ENCODE assay signal across 8 cellular contexts in the genomic region with DNA sequence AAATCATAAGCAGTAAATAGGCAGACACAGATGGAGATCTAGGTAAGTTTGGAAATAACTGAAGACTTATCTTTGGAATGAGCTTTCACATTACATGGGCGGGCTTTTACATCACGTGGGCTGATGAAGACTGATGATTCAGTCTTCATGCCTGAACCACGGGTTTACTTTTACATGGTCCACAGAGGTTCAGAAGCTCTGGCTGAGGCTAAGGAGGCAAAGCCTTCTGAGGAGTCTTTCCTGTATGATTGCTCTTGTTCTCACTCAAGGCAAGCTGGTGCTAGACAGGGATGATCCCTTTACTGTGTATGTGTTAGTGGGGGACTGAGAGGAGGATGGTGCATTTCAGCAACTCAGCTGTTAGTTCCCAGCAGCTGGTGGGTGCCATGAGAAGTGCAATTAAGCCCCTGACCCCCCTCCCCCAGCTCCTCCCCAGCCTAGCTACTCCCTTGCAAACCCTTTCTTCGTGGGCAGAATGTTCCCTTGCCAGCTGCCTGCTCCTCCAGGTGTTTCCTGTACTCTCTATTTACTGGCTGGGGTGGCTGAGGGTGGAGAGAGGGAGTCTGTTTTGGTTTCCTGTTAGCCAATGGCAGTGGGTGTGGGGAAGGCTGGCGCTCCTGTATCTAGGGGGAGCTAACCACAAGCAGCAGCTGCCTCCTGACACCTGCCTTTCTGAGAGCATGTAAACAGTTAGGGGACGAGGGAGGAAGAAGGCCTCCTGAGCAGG. TPM values are rescaled to one million over a fixed set of nuclear protein-coding genes. Genes with fewer than 3 reads are reported as not detected.
DNase-seq lines count a peak whose midpoint lies in the region; ATAC-seq, FAIRE-seq and TF ChIP-seq lines count a peak whose summit lies in the region.

No MANE protein-coding gene starts in this region.

- intact Hi-C loops in right lobe of liver (cut with DNase I) (no loop called here), HepG2 (cut with micrococcal nuclease; ENCODE audit: unreplicated experiment) (no loop called here), esophagus muscularis mucosa (cut with DNase I) (no loop called here)

- H3K4me3 Mint-ChIP-seq in WTC11: no peak overlapping the region
- no peak overlapping the region for H3K4me3 Mint-ChIP-seq in progenitor cell of endocrine pancreas (ENCODE audit: low read depth)

- H3K9me3 ChIP-seq in right lobe of liver: no peaks in the 10 kb centered on the region
- no peaks in the 10 kb centered on the region for H3K9me3 ChIP-seq in HepG2 (ENCODE audit: low read length)
- no peaks in the 10 kb centered on the region for H3K9me3 ChIP-seq in esophagus muscularis mucosa

- no peak overlapping the region for H3K9ac ChIP-seq in HepG2 (ENCODE audit: insufficient read depth, low read depth, low read length)

- no TSS peak for BruUV-seq in HepG2 (replicated peaks; lab: Mats Ljungman, UMichigan)

- H4K20me1 ChIP-seq in HepG2 (ENCODE audit: insufficient read depth, low read length): no peaks in the 10 kb centered on the region; the same call in 1 of the 2 replicates

- H3K79me2 ChIP-seq in HepG2 (ENCODE audit: insufficient read depth, low read length): no peaks in the 10 kb centered on the region

- H3K27me3 ChIP-seq in right lobe of liver (no peaks in the 10 kb centered on the region), HepG2 (ENCODE audit: control insufficient read depth in 1 of 2, insufficient read depth in 2 of 2, low read length in 2 of 2) (peaks cover 4 to 24% of the 10 kb centered on the region in 2 experiments; a peak in 2 of 5 replicates), esophagus muscularis mucosa (no peaks in the 10 kb centered on the region)

- H3K36me3 ChIP-seq in right lobe of liver (no peaks in the 10 kb centered on the region), HepG2 (replicated peaks in 1 of 2; ENCODE audit: control insufficient read depth in 1 of 2, insufficient read depth in 2 of 2, low read length in 2 of 2) (no peaks in the 10 kb centered on the region), esophagus muscularis mucosa (no peaks in the 10 kb centered on the region)

- H3K36me3 Mint-ChIP-seq in WTC11 (no peaks in the 10 kb centered on the region), progenitor cell of endocrine pancreas (ENCODE audit: insufficient read depth) (no peaks in the 10 kb centered on the region)

- H3K4me2 ChIP-seq in HepG2 (ENCODE audit: low read depth, low read length): no peak overlapping the region

- TF ChIP-seq POLR2A in right lobe of liver (IDR thresholded peaks at IDR 0.05): no peak
- no peak for TF ChIP-seq POLR2A in HepG2 (IDR thresholded peaks at IDR 0.05; ENCODE audit: insufficient read depth in 1 of 2, low read depth in 2 of 2, low read length in 2 of 2)
- TF ChIP-seq POLR2A in esophagus muscularis mucosa (IDR thresholded peaks at IDR 0.05; ENCODE audit: low read depth): no peak

- DNase-seq in right lobe of liver (peak in 1 of 3 donors; percentile 58), HepG2 (ENCODE audit: low spot score) (no peak), NCI-H1694 treated with DMSO at 0.1 percent for 48 hours (lab: John Stamatoyannopoulos, UW) (peak; percentile 32), WTC11 (ENCODE audit: low spot score) (peak; percentile 63), esophagus muscularis mucosa (ENCODE audit: extremely low spot score) (no peak), progenitor cell of endocrine pancreas (ENCODE audit: low spot score, unreplicated experiment) (no peak), kidney glomerular epithelial cell (lab: John Stamatoyannopoulos, UW) (no peak)

- WGBS in right lobe of liver (ENCODE audit: insufficient coverage, low coverage, low lambda C conversion rate, missing lambda C conversion rate): 47% methylated on average over 5 of the region's 6 CpGs
- WGBS in HepG2 (ENCODE audit: low lambda C conversion rate): 33% methylated on average over 5 of the region's 6 CpGs
- WGBS in esophagus muscularis mucosa: 25% methylated on average over 2 of the region's 6 CpGs

- no peak overlapping the region for H2AFZ ChIP-seq in HepG2 (ENCODE audit: low read length)

- H3K27ac Mint-ChIP-seq in WTC11 (no peak overlapping the region), progenitor cell of endocrine pancreas (peak overlapping the region; percentile 91)

- peak; percentile 14 to 53 (median 34) for ATAC-seq in right lobe of liver
- ATAC-seq in HepG2: no peak
- peak; percentile 75 for ATAC-seq in HG02885 (IDR thresholded peaks at IDR 0.05; ENCODE audit: poor library complexity, unreplicated experiment)
- ATAC-seq in WTC11: peak; percentile 97

- CTCF ChIA-PET in HepG2 (lab: Yijun Ruan, JAX; ENCODE audit: low intra/inter-chr PET ratio, low total read pairs): no interaction called here
- CTCF ChIA-PET in WTC11 (lab: Charles Lee): interaction anchor here (0.5 to 2.3 kb wide), 20 partner anchors 8 to 411 kb away, joined by 3 to 16 read pairs (median 4); a partner anchor contains a TSS

- POLR2A ChIA-PET in HepG2 (lab: Yijun Ruan, JAX): interaction anchor here (1.4 to 1.6 kb wide), 2 partner anchors 12 to 14 kb away, joined by 3 to 4 read pairs; no protein-coding TSS in a partner anchor
- POLR2A ChIA-PET in WTC11 (lab: Charles Lee): interaction anchor here (1.4 to 1.8 kb wide), 2 partner anchors 14 to 30 kb away, joined by 8 to 11 read pairs; no protein-coding TSS in a partner anchor

- peaks cover 96% of the 10 kb centered on the region for H3K27me3 Mint-ChIP-seq in WTC11 (ENCODE audit: low read depth)
- no peaks in the 10 kb centered on the region for H3K27me3 Mint-ChIP-seq in progenitor cell of endocrine pancreas

- in situ Hi-C loops in HepG2 (cut with HindIII; ENCODE audit: extremely low pct_ligation_motif_present, low pct_unique_long_range_greater_than_20kb): no loop called here

- TF ChIP-seq CTCF in right lobe of liver (IDR thresholded peaks at IDR 0.05): no peak
- TF ChIP-seq CTCF in HepG2 (CRISPR knock-in tag; IDR thresholded peaks at IDR 0.05): no peak
- TF ChIP-seq CTCF in WTC11 (IDR thresholded peaks at IDR 0.05): no peak
- TF ChIP-seq CTCF in esophagus muscularis mucosa (IDR thresholded peaks at IDR 0.05): no peak
- no peak for TF ChIP-seq CTCF in progenitor cell of endocrine pancreas (IDR thresholded peaks at IDR 0.05; ENCODE audit: unreplicated experiment)

- H3K4me1 ChIP-seq in right lobe of liver (peaks cover 0 to 11% (median 0%) of the 10 kb centered on the region in 4 donors), HepG2 (ENCODE audit: insufficient read depth, low read length) (peaks cover 31% of the 10 kb centered on the region), esophagus muscularis mucosa (peaks cover 53 to 72% (median 71%) of the 10 kb centered on the region in 4 donors)

- TF ChIP-seq RAD21 in HepG2 (CRISPR knock-in tag; IDR thresholded peaks at IDR 0.05): no peak

- H3K27ac ChIP-seq in right lobe of liver (no peak overlapping the region), HepG2 (ENCODE audit: extremely low read length, insufficient read depth, low read length) (no peak overlapping the region), esophagus muscularis mucosa (replicated peaks in 1 of 4) (peak overlapping the region in 3 of 4 donors; percentile 42 to 94 (median 93))

- TF ChIP-seq EP300 in HepG2 (IDR thresholded peaks at IDR 0.05; ENCODE audit: low read depth in 2 of 2, low read length in 2 of 2) (no peak), HepG2 (CRISPR knock-in tag; IDR thresholded peaks at IDR 0.05; ENCODE audit: borderline replicate concordance) (no peak), esophagus muscularis mucosa (IDR thresholded peaks at IDR 0.05) (no peak)

- H3K4me3 ChIP-seq in right lobe of liver (no peak overlapping the region), HepG2 (replicated peaks in 1 of 3; ENCODE audit: insufficient read depth in 1 of 3, low read depth in 2 of 3, low read length in 3 of 3) (no peak overlapping the region), esophagus muscularis mucosa (no peak overlapping the region)

- H3K4me1 Mint-ChIP-seq in WTC11: peaks cover 36% of the 10 kb centered on the region
- H3K4me1 Mint-ChIP-seq in progenitor cell of endocrine pancreas (ENCODE audit: low read depth): peaks cover 66% of the 10 kb centered on the region

- FAIRE-seq in HepG2 (lab: Jason Lieb, UNC): no peak

- H3K9me3 Mint-ChIP-seq in WTC11 (no peaks in the 10 kb centered on the region), progenitor cell of endocrine pancreas (ENCODE audit: low read depth) (no peaks in the 10 kb centered on the region)

RNA-seq across cellular contexts. Expression of a gene that starts 15.4 kb away (rescaled TPM):
- total RNA-seq in right lobe of liver (10 to 100 TPM in 1 of 6 experiments, 1 to 10 TPM in 5; 2.0 to 11.2 (median 5.4) TPM), HepG2 (2016; rRNA removed; fragmentation: Illumina TruSeq; extraction: Trizol) (18.3 and 18.7 TPM in 2 replicates), WTC11 (2021) (13.5 to 19.4 TPM (median 15.4 TPM) in 3 replicates), esophagus muscularis mucosa (100 to 1,000 TPM in 3 of 4 donors, 10 to 100 TPM in 1; 67.7 to 656 (median 159) TPM), progenitor cell of endocrine pancreas (103 and 110 TPM in 2 replicates)
- 2.8 and 3.5 TPM in 2 replicates for total RNA-seq in HepG2 (2016; cell fraction: cytosol; rRNA removed; fragmentation: Illumina TruSeq; extraction: Trizol; ENCODE audit: low read depth)
- total RNA-seq in HepG2 (2016; cell fraction: insoluble cytoplasmic fraction; rRNA removed; fragmentation: Illumina TruSeq; extraction: Trizol): 15.4 and 19.8 TPM in 2 replicates
- total RNA-seq in HepG2 (2016; cell fraction: membrane; rRNA removed; fragmentation: Illumina TruSeq; extraction: Trizol): 11.7 and 12.9 TPM in 2 replicates
- 11.8 and 13.3 TPM in 2 replicates for total RNA-seq in HepG2 (2016; cell fraction: nucleus; rRNA removed; fragmentation: Illumina TruSeq; extraction: Trizol)
- 13.6 and 16.7 TPM in 2 replicates for polyA plus RNA-seq in HepG2 (2011; rRNA removed)
- polyA plus RNA-seq in HepG2 (2011; cell fraction: cytosol; rRNA removed): 11.2 and 13.0 TPM in 2 replicates
- polyA plus RNA-seq in HepG2 (2011; cell fraction: nucleus; rRNA removed): 8.6 and 10.6 TPM in 2 replicates
- 4.4 and 7.3 TPM in 2 replicates for polyA plus RNA-seq in HepG2 (2012)
- 2.1 and 2.2 TPM in 2 replicates for polyA plus RNA-seq in HepG2 (2016; cell fraction: cytosol; fragmentation: Illumina TruSeq; extraction: Trizol; ENCODE audit: low read depth)
- 18.8 and 19.2 TPM in 2 replicates for polyA plus RNA-seq in HepG2 (2016; cell fraction: insoluble cytoplasmic fraction; fragmentation: Illumina TruSeq; extraction: Trizol; ENCODE audit: low read depth)
- 6.5 and 7.0 TPM in 2 replicates for polyA plus RNA-seq in HepG2 (2016; cell fraction: membrane; fragmentation: Illumina TruSeq; extraction: Trizol; ENCODE audit: low read depth)
- polyA plus RNA-seq in HepG2 (2016; cell fraction: nucleus; fragmentation: Illumina TruSeq; extraction: Trizol; ENCODE audit: insufficient read depth, low read depth): 18.0 and 19.6 TPM in 2 replicates
- polyA minus RNA-seq in HepG2 (2011; rRNA and poly(A)+ RNA removed; ENCODE audit: low replicate concordance): 9.6 and 12.5 TPM in 2 replicates
- polyA minus RNA-seq in HepG2 (2011; cell fraction: cytosol; rRNA and poly(A)+ RNA removed): 8.5 and 9.2 TPM in 2 replicates
- 4.9 and 8.8 TPM in 2 replicates for polyA minus RNA-seq in HepG2 (2011; cell fraction: nucleus; rRNA and poly(A)+ RNA removed)

RNA-seq across cellular contexts. Expression of a gene that starts 30.2 kb away (rescaled TPM):
- total RNA-seq in right lobe of liver (1 to 10 TPM; 2.7 to 9.0 (median 3.8) TPM), HepG2 (2016; rRNA removed; fragmentation: Illumina TruSeq; extraction: Trizol) (not detected in 2 replicates), WTC11 (2021) (0.05 to 0.79 TPM (median 0.14 TPM) in 3 replicates), esophagus muscularis mucosa (10 to 100 TPM; 24.5 to 36.8 (median 33.8) TPM), progenitor cell of endocrine pancreas (2.5 and 3.1 TPM in 2 replicates)
- total RNA-seq in HepG2 (2016; cell fraction: cytosol; rRNA removed; fragmentation: Illumina TruSeq; extraction: Trizol; ENCODE audit: low read depth): not detected in 2 replicates
- total RNA-seq in HepG2 (2016; cell fraction: insoluble cytoplasmic fraction; rRNA removed; fragmentation: Illumina TruSeq; extraction: Trizol): not detected in 2 replicates
- total RNA-seq in HepG2 (2016; cell fraction: membrane; rRNA removed; fragmentation: Illumina TruSeq; extraction: Trizol): not detected in 2 replicates
- total RNA-seq in HepG2 (2016; cell fraction: nucleus; rRNA removed; fragmentation: Illumina TruSeq; extraction: Trizol): not detected in 2 replicates
- polyA plus RNA-seq in HepG2 (2011; rRNA removed): 0.04 and 0.08 TPM in 2 replicates
- 0.08 TPM in 2 replicates for polyA plus RNA-seq in HepG2 (2011; cell fraction: cytosol; rRNA removed)
- polyA plus RNA-seq in HepG2 (2011; cell fraction: nucleus; rRNA removed): not detected in 2 replicates
- not detected in 2 replicates for polyA plus RNA-seq in HepG2 (2012)
- not detected in 2 replicates for polyA plus RNA-seq in HepG2 (2016; cell fraction: cytosol; fragmentation: Illumina TruSeq; extraction: Trizol; ENCODE audit: low read depth)
- polyA plus RNA-seq in HepG2 (2016; cell fraction: insoluble cytoplasmic fraction; fragmentation: Illumina TruSeq; extraction: Trizol; ENCODE audit: low read depth): not detected in 2 replicates
- polyA plus RNA-seq in HepG2 (2016; cell fraction: membrane; fragmentation: Illumina TruSeq; extraction: Trizol; ENCODE audit: low read depth): not detected in 2 replicates
- not detected in 2 replicates for polyA plus RNA-seq in HepG2 (2016; cell fraction: nucleus; fragmentation: Illumina TruSeq; extraction: Trizol; ENCODE audit: insufficient read depth, low read depth)
- not detected in 2 replicates for polyA minus RNA-seq in HepG2 (2011; rRNA and poly(A)+ RNA removed; ENCODE audit: low replicate concordance)
- not detected in 2 replicates for polyA minus RNA-seq in HepG2 (2011; cell fraction: cytosol; rRNA and poly(A)+ RNA removed)
- polyA minus RNA-seq in HepG2 (2011; cell fraction: nucleus; rRNA and poly(A)+ RNA removed): not detected in 2 replicates

Comparison
In these comparisons a context has a peak if more than half of its experiments do, and no peak if none do; other contexts are left out.
1. DNase-seq: peak in NCI-H1694 treated with DMSO at 0.1 percent for 48 hours (single experiment) and WTC11 (single experiment); none in HepG2 (single experiment), esophagus muscularis mucosa (single experiment), progenitor cell of endocrine pancreas (single experiment) and kidney glomerular epithelial cell (single experiment).
2. H3K27ac ChIP-seq: peak in esophagus muscularis mucosa (3 of 4); none in right lobe of liver (0 of 3) and HepG2 (single experiment).